ENCODE assay signal across 16 cellular contexts in the genomic region with DNA sequence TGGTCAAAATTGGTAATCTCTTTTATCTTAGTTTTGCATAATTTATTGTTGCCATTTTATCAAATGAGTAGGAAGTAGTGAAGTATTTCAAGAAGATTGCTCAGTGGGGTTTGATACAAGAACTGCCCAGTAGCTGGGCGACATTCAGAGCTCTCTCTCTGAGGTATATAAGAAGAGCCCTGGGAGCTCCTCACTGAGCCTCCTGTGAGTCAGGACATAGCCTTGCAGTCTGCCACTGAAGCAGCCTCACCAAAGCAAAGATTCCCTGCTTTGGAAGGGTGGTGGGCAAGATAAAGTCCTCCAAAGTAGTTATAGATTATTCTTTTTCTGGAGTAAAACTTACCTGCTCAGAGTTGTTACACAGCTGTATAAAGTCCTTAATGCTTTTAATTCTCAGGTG. TPM values are rescaled to one million over a fixed set of nuclear protein-coding genes. Genes with fewer than 3 reads are reported as not detected.
DNase-seq lines count a peak whose midpoint lies in the region; ATAC-seq and TF ChIP-seq lines count a peak whose summit lies in the region.
"Had no signal": no experiment of that assay in that cellular context is flagged by ENCODE, and none has a peak within 500 bp of the region (broad histone marks: within the 10 kb centered on the region; RNA-seq: fewer than 3 reads in every experiment).

No MANE protein-coding gene starts in this region.

- no peaks in the 10 kb centered on the region for H3K9me3 ChIP-seq in trophoblast cell (ENCODE audit: insufficient read depth, low read depth, low read length)
- H3K9me3 ChIP-seq: breast epithelium, Caco-2, SJCRH30, tibial artery had no signal

- H4K12ac ChIP-seq in trophoblast cell (ENCODE audit: low read depth, low read length): peak overlapping the region; percentile 62

- no peak overlapping the region for H4K8ac ChIP-seq in trophoblast cell (ENCODE audit: low read depth, low read length)

- H3K4me2 ChIP-seq in trophoblast cell (ENCODE audit: low read length): no peak overlapping the region

- no peaks in the 10 kb centered on the region for H3K79me2 ChIP-seq in trophoblast cell (ENCODE audit: control insufficient read depth, insufficient read depth, low read length, poor library complexity)

- no peak overlapping the region for H2BK5ac ChIP-seq in trophoblast cell (ENCODE audit: low read depth, low read length, poor library complexity)

- H3K4ac ChIP-seq in trophoblast cell (ENCODE audit: low read depth, low read length): no peak overlapping the region

- H3K36me3 Mint-ChIP-seq in Calu3 (ENCODE audit: insufficient read depth, unreplicated experiment) (peaks cover 97% of the 10 kb centered on the region), IgD-negative memory B cell (peaks cover 11% of the 10 kb centered on the region)
- H3K36me3 Mint-ChIP-seq in effector memory CD8-positive, alpha-beta T cell (ENCODE audit: insufficient read depth): peaks cover 65% of the 10 kb centered on the region

- no peak overlapping the region for H2BK12ac ChIP-seq in trophoblast cell (ENCODE audit: low read length)

- no peak for ATAC-seq in effector memory CD8-positive, alpha-beta T cell (replicated peaks)
- ATAC-seq in GM19328 (IDR thresholded peaks at IDR 0.05; ENCODE audit: unreplicated experiment): no peak
- ATAC-seq: activated CD8-positive, alpha-beta T cell treated with anti-CD3 and anti-CD28 coated beads for 36 hours had no signal

- no peaks in the 10 kb centered on the region for H3K4me1 Mint-ChIP-seq in Calu3 (ENCODE audit: low read depth, unreplicated experiment)
- H3K4me1 Mint-ChIP-seq in IgD-negative memory B cell: peaks cover 3 to 18% (median 4%) of the 10 kb centered on the region in 3 donors
- H3K4me1 Mint-ChIP-seq in effector memory CD8-positive, alpha-beta T cell (ENCODE audit: low read depth in 2 of 2): no peaks in the 10 kb centered on the region

- CTCF ChIA-PET in Calu3 (lab: Charles Lee): no interaction called here

- H2BK120ac ChIP-seq in trophoblast cell (ENCODE audit: insufficient read depth, low read length, poor library complexity): no peak overlapping the region

- DNase-seq in Calu3 (no peak), trophoblast cell (no peak), hippocampal formation (lab: John Stamatoyannopoulos, UW) (no peak), SW 1271 (lab: John Stamatoyannopoulos, UW) (no peak)
- no peak for DNase-seq in effector memory CD8-positive, alpha-beta T cell
- DNase-seq: activated CD8-positive, alpha-beta T cell treated with anti-CD3 and anti-CD28 coated beads for 36 hours; activated effector memory CD4-positive, alpha-beta T cell treated with anti-CD3 and anti-CD28 coated beads, Interleukin-2, amount 50 U/mL, for 16 hours; Caco-2; kidney; NCI-H1417; NCI-H226; SJCRH30; tibial artery had no signal

- H3K4me1 ChIP-seq in trophoblast cell (ENCODE audit: control insufficient read depth in 1 of 2, insufficient read depth in 2 of 2, low read length in 2 of 2): no peaks in the 10 kb centered on the region
- H3K4me1 ChIP-seq: breast epithelium, Caco-2, SJCRH30 had no signal

- no peak overlapping the region for H3K4me3 Mint-ChIP-seq in Calu3 (ENCODE audit: low read depth, unreplicated experiment)
- H3K4me3 Mint-ChIP-seq in IgD-negative memory B cell: no peak overlapping the region
- no peak overlapping the region for H3K4me3 Mint-ChIP-seq in effector memory CD8-positive, alpha-beta T cell
- H3K4me3 Mint-ChIP-seq: activated CD8-positive, alpha-beta T cell treated with anti-CD3 and anti-CD28 coated beads for 36 hours had no signal

- H3K23ac ChIP-seq in trophoblast cell (ENCODE audit: low read length): no peak overlapping the region

- no peak overlapping the region for H3K9ac ChIP-seq in trophoblast cell (ENCODE audit: low read length)

- peak overlapping the region; percentile 20 for H3K27ac Mint-ChIP-seq in Calu3 (ENCODE audit: unreplicated experiment)
- peak overlapping the region in 2 of 3 donors; percentile 68 to 69 for H3K27ac Mint-ChIP-seq in IgD-negative memory B cell
- peak overlapping the region; percentile 9 to 72 for H3K27ac Mint-ChIP-seq in effector memory CD8-positive, alpha-beta T cell
- H3K27ac Mint-ChIP-seq: activated CD8-positive, alpha-beta T cell treated with anti-CD3 and anti-CD28 coated beads for 36 hours had no signal

- no peak overlapping the region for H3K18ac ChIP-seq in trophoblast cell (ENCODE audit: low read length)

- no peak for TF ChIP-seq CTCF in Calu3 (IDR thresholded peaks at IDR 0.05; ENCODE audit: unreplicated experiment)

- no peaks in the 10 kb centered on the region for H3K79me1 ChIP-seq in trophoblast cell (ENCODE audit: low read length)

- H3K9me3 Mint-ChIP-seq in Calu3 (ENCODE audit: low read depth, unreplicated experiment) (no peaks in the 10 kb centered on the region), IgD-negative memory B cell (peaks cover 0 to 4% (median 0%) of the 10 kb centered on the region in 3 donors)
- H3K9me3 Mint-ChIP-seq in effector memory CD8-positive, alpha-beta T cell: no peaks in the 10 kb centered on the region
- H3K9me3 Mint-ChIP-seq: activated CD8-positive, alpha-beta T cell treated with anti-CD3 and anti-CD28 coated beads for 36 hours had no signal

- intact Hi-C loops in Calu3 (cut with micrococcal nuclease; ENCODE audit: unreplicated experiment): no loop called here

- BruUV-seq in Calu3 (replicated peaks; lab: Mats Ljungman, UMichigan): no TSS peak

- WGBS in trophoblast cell (ENCODE audit: extremely low coverage, insufficient coverage, insufficient read length): no CpG with 5 or more reads among the region's 1 CpG

- no peak overlapping the region for H2AK5ac ChIP-seq in trophoblast cell (ENCODE audit: low read length)

- H3K36me3 ChIP-seq in trophoblast cell (ENCODE audit: control insufficient read depth in 1 of 2, insufficient read depth in 2 of 2, low read length in 2 of 2): peaks cover 54 to 59% of the 10 kb centered on the region in 2 experiments
- H3K36me3 ChIP-seq: breast epithelium had no signal

- H3K27me3 Mint-ChIP-seq in Calu3 (ENCODE audit: unreplicated experiment): no peaks in the 10 kb centered on the region
- H3K27me3 Mint-ChIP-seq in IgD-negative memory B cell: no peaks in the 10 kb centered on the region
- no peaks in the 10 kb centered on the region for H3K27me3 Mint-ChIP-seq in effector memory CD8-positive, alpha-beta T cell
- H3K27me3 Mint-ChIP-seq: activated CD8-positive, alpha-beta T cell treated with anti-CD3 and anti-CD28 coated beads for 36 hours had no signal

- no peak overlapping the region for H3K4me3 ChIP-seq in trophoblast cell (ENCODE audit: low read depth, low read length)
- H3K4me3 ChIP-seq: breast epithelium, SJCRH30, tibial artery had no signal

- no peak overlapping the region for H3K14ac ChIP-seq in trophoblast cell (ENCODE audit: low read length)

- H2AFZ ChIP-seq in trophoblast cell (ENCODE audit: insufficient read depth, low read length, poor library complexity): no peak overlapping the region

- no peak overlapping the region for H4K91ac ChIP-seq in trophoblast cell (ENCODE audit: low read depth, low read length)

- no peaks in the 10 kb centered on the region for H3K27me3 ChIP-seq in trophoblast cell (ENCODE audit: insufficient read depth, low read length)
- H3K27me3 ChIP-seq: breast epithelium, SJCRH30, tibial artery had no signal

- H3K27ac ChIP-seq in trophoblast cell (ENCODE audit: low read depth, low read length): no peak overlapping the region
- H3K27ac ChIP-seq: breast epithelium, SJCRH30, tibial artery had no signal

RNA-seq across cellular contexts. Expression of gene SKIL, which starts 26.1 kb away (rescaled TPM):
- 184 and 265 TPM in 2 replicates for total RNA-seq in Calu3 (2022)
- polyA plus RNA-seq in IgD-negative memory B cell: 10.0 TPM
- polyA plus RNA-seq in trophoblast cell (2013): 90.2 and 92.2 TPM in 2 replicates

RNA-seq across cellular contexts. Expression of gene CLDN11, which starts 35.1 kb away (rescaled TPM):
- total RNA-seq in Calu3 (2022): 5.1 and 8.7 TPM in 2 replicates
- not detected for polyA plus RNA-seq in IgD-negative memory B cell
- polyA plus RNA-seq in trophoblast cell (2013): 0.27 and 0.35 TPM in 2 replicates
- total RNA-seq: activated CD8-positive, alpha-beta T cell treated with anti-CD3 and anti-CD28 coated beads for 36 hours had no signal
